Comparison of ENCODE assay signal across 8 cellular contexts in genomic region chr15:63121382-63122001, GRCh38. TPM values are rescaled to one million over a fixed set of nuclear protein-coding genes. Genes with fewer than 3 reads are reported as not detected.
DNase-seq lines count a peak whose midpoint lies in the region; ATAC-seq, FAIRE-seq and TF ChIP-seq lines count a peak whose summit lies in the region.

Gene LACTB, plus strand, starts transcription at chr15:63121861. Its CDS starts 11 bp downstream, at chr15:63121872.

- no peaks in the 10 kb centered on the region for H3F3A ChIP-seq in smooth muscle cell (ENCODE audit: low read depth)

- TF ChIP-seq CTCF in activated B cell treated with CpG ODN at 0.5 μM for 24 hours (IDR thresholded peaks at IDR 0.05) (no peak), bronchial epithelial cell (IDR thresholded peaks at IDR 0.05; ENCODE audit: insufficient read depth, low read length, severe bottlenecking) (no peak), smooth muscle cell (IDR thresholded peaks at IDR 0.05; ENCODE audit: borderline replicate concordance, insufficient read depth, poor library complexity, severe bottlenecking) (no peak)

- H3K36me3 ChIP-seq in bronchial epithelial cell (ENCODE audit: control insufficient read depth, insufficient read depth, low read length) (no peaks in the 10 kb centered on the region), smooth muscle cell (ENCODE audit: low read depth) (no peaks in the 10 kb centered on the region)

- TF ChIP-seq POLR2A in GM18526 (IDR thresholded peaks at IDR 0.05; ENCODE audit: extremely low read depth, insufficient read length), result peak; percentile 45

- peak within 1 kb of the TSS; percentile 94 for H3K4me2 ChIP-seq in smooth muscle cell

- H3K4me1 ChIP-seq in smooth muscle cell (ENCODE audit: low read depth), result peaks cover 5% of the 10 kb centered on the region

- peaks cover 19% of the 10 kb centered on the region for H3K36me3 Mint-ChIP-seq in activated B cell treated with CpG ODN at 0.5 μM for 24 hours (ENCODE audit: low read depth)

- H3K9me3 Mint-ChIP-seq in activated B cell treated with CpG ODN at 0.5 μM for 24 hours, result peaks cover 13% of the 10 kb centered on the region

- H3K9ac ChIP-seq in smooth muscle cell (ENCODE audit: low read depth), result peak within 1 kb of the TSS; percentile 67

- ATAC-seq in HG03064 (IDR thresholded peaks at IDR 0.05; ENCODE audit: low read depth, unreplicated experiment) (peak; percentile 80), activated B cell treated with CpG ODN at 0.5 μM for 24 hours (ENCODE audit: low read depth) (peak; percentile 83)

- intact Hi-C loops in activated B cell treated with CpG ODN at 0.5 μM for 24 hours (cut with micrococcal nuclease), result loop anchor here (1.0 to 10.0 kb wide), 9 partner anchors 36 to 973 kb away; partner anchors contain the start of genes APH1B, CIAO2A, RAB8B and RPS27L

- peaks cover 6% of the 10 kb centered on the region for H4K20me1 ChIP-seq in smooth muscle cell (ENCODE audit: low read depth)

- H2AFZ ChIP-seq in smooth muscle cell (ENCODE audit: low read depth), result peak within 1 kb of the TSS; percentile 100

- H3K27me3 ChIP-seq in bronchial epithelial cell (ENCODE audit: control insufficient read depth, insufficient read depth, low read length) (no peaks in the 10 kb centered on the region), smooth muscle cell (ENCODE audit: low read depth) (no peaks in the 10 kb centered on the region)

- CTCF ChIA-PET in activated B cell treated with CpG ODN at 0.5 μM for 24 hours (lab: Charles Lee), result interaction anchor here (2.0 kb wide), 1 partner anchor 12 kb away, joined by 4 read pairs; no protein-coding TSS in a partner anchor

- WGBS in smooth muscle cell (ENCODE audit: low lambda C conversion rate), result 2% methylated on average over 22 of the region's 40 CpGs

- H3K4me1 Mint-ChIP-seq in activated B cell treated with CpG ODN at 0.5 μM for 24 hours, result peaks cover 15% of the 10 kb centered on the region

- peak within 1 kb of the TSS; percentile 86 for H3K27ac Mint-ChIP-seq in activated B cell treated with CpG ODN at 0.5 μM for 24 hours

- H3K27me3 Mint-ChIP-seq in activated B cell treated with CpG ODN at 0.5 μM for 24 hours, result no peaks in the 10 kb centered on the region

- no peaks in the 10 kb centered on the region for H3K9me3 ChIP-seq in smooth muscle cell (replicated peaks; ENCODE audit: low read depth)

- H3K4me3 ChIP-seq in bronchial epithelial cell (ENCODE audit: low read depth, low read length), result peak within 1 kb of the TSS; percentile 96
- H3K4me3 ChIP-seq in smooth muscle cell, result peak within 1 kb of the TSS; percentile 79

- POLR2A ChIA-PET in activated B cell treated with CpG ODN at 0.5 μM for 24 hours (lab: Charles Lee), result interaction anchor here (0.5 to 1.3 kb wide), 7 partner anchors 36 to 1040 kb away, joined by 3 to 6 read pairs (median 4); partner anchors contain the start of gene RPS27L

- peak within 1 kb of the TSS; percentile 86 for H3K4me3 Mint-ChIP-seq in activated B cell treated with CpG ODN at 0.5 μM for 24 hours

- no peaks in the 10 kb centered on the region for H3K79me2 ChIP-seq in smooth muscle cell (ENCODE audit: low read depth)

- FAIRE-seq in bronchial epithelial cell (lab: Jason Lieb, UNC), result no peak

- DNase-seq in 8988T, result peak; percentile 33
- peak; percentile 69 for DNase-seq in NCI-H2196 treated with DMSO at 0.1 percent for 48 hours (lab: John Stamatoyannopoulos, UW; ENCODE audit: unreplicated experiment)
- DNase-seq in activated B cell treated with CpG ODN at 0.5 μM for 24 hours, result peak; percentile 76
- DNase-seq in bronchial epithelial cell (ENCODE audit: low read depth), result peak; percentile 59
- peak; percentile 90 for DNase-seq in iPS-NIHi11 (ENCODE audit: low spot score)
- DNase-seq in smooth muscle cell (lab: John Stamatoyannopoulos, UW; ENCODE audit: unreplicated experiment), result peak; percentile 75

- peak within 1 kb of the TSS; percentile 84 for H3K27ac ChIP-seq in smooth muscle cell (ENCODE audit: low read depth)

RNA-seq across cellular contexts. Expression of gene LACTB, which starts in this region (rescaled TPM):
- 26.0 and 28.1 TPM in 2 replicates for total RNA-seq in activated B cell treated with CpG ODN at 0.5 μM for 24 hours
- 14.5 and 15.5 TPM in 2 replicates for total RNA-seq in bronchial epithelial cell
- total RNA-seq in smooth muscle cell, result 12.5 and 41.0 TPM in 2 replicates
- 9.0 and 13.8 TPM in 2 replicates for polyA plus RNA-seq in smooth muscle cell

Comparison
In these comparisons a context has a peak if more than half of its experiments do, and no peak if none do; other contexts are left out.
1. Peak in every context shown above with its lines: DNase-seq, ATAC-seq, H3K4me3 ChIP-seq and H3K27ac ChIP-seq.
2. DNase-seq: peak in every context shown above with its lines; median percentile 90 in iPS-NIHi11; 76 in activated B cell treated with CpG ODN at 0.5 μM for 24 hours; 75 in smooth muscle cell; 69 in NCI-H2196 treated with DMSO at 0.1 percent for 48 hours; 59 in bronchial epithelial cell; 33 in 8988T.